ENCODE assay signal across 8 cellular contexts in genomic region chr17:81683584-81684441, GRCh38. TPM values are rescaled to one million over a fixed set of nuclear protein-coding genes. Genes with fewer than 3 reads are reported as not detected.
DNase-seq lines count a peak whose midpoint lies in the region; ATAC-seq, FAIRE-seq and TF ChIP-seq lines count a peak whose summit lies in the region.

Gene ARL16 (minus strand): TSS chr17:81683797. CDS start chr17:81683753, 44 bp downstream.
Gene HGS (plus strand): TSS chr17:81684011. CDS start chr17:81684067, 56 bp downstream.

- no peaks in the 10 kb centered on the region for H3K27me3 ChIP-seq in ascending aorta
- no peaks in the 10 kb centered on the region for H3K27me3 ChIP-seq in right atrium auricular region
- no peaks in the 10 kb centered on the region for H3K27me3 ChIP-seq in psoas muscle (ENCODE audit: insufficient read depth in 3 of 3, low read length in 2 of 3)

- FAIRE-seq in urothelium cell line (lab: Jason Lieb, UNC) = peak; percentile 94

- H3K27ac Mint-ChIP-seq in T-helper 2 cell treated with Interferon-gamma antibody and Interleukin-4, amounts not matched to agents 5 μg/mL and 100 μg/mL, for 36 hours = peak within 1 kb of the TSS; percentile 92

- peak within 1 kb of the TSS; percentile 66 to 84 for H3K4me3 ChIP-seq in ascending aorta
- peak within 1 kb of the TSS; percentile 97 to 98 for H3K4me3 ChIP-seq in right atrium auricular region
- peak within 1 kb of the TSS; percentile 97 for H3K4me3 ChIP-seq in psoas muscle

- H3K4me1 ChIP-seq in ascending aorta = peaks cover 14 to 20% of the 10 kb centered on the region in 2 donors
- peaks cover 0 to 39% of the 10 kb centered on the region in 2 donors for H3K4me1 ChIP-seq in right atrium auricular region
- peaks cover 15% of the 10 kb centered on the region for H3K4me1 ChIP-seq in psoas muscle

- intact Hi-C loops in ascending aorta (cut with DNase I) = loop anchor here (1.0 kb wide), 2 partner anchors 18 to 19 kb away; partner anchors contain the start of genes CCDC137, MRPL12 and OXLD1
- intact Hi-C loops in psoas muscle (cut with DNase I) = loop anchor here in 1 of 2 donors (5.0 kb wide), 1 partner anchor 47 kb away; the partner anchor contains the start of genes NPLOC4 and TSPAN10

- H3K9me3 ChIP-seq in ascending aorta = no peaks in the 10 kb centered on the region
- no peaks in the 10 kb centered on the region for H3K9me3 ChIP-seq in right atrium auricular region
- no peaks in the 10 kb centered on the region for H3K9me3 ChIP-seq in psoas muscle

- peaks cover 28 to 31% of the 10 kb centered on the region in 2 donors for H3K36me3 ChIP-seq in ascending aorta
- H3K36me3 ChIP-seq in right atrium auricular region = peaks cover 35% of the 10 kb centered on the region
- peaks cover 8 to 41% of the 10 kb centered on the region in 2 donors for H3K36me3 ChIP-seq in psoas muscle (ENCODE audit: insufficient read depth in 1 of 2, low read depth in 1 of 2)

- DNase-seq in NCI-H1930 (lab: John Stamatoyannopoulos, UW) (peak; percentile 99 to 100), ascending aorta (ENCODE audit: low spot score in 2 of 2) (peak; percentile 95 to 99), right atrium auricular region (ENCODE audit: low spot score) (peak; percentile 99), psoas muscle (peak; percentile 98 to 99), urothelium cell line (ENCODE audit: low spot score) (peak; percentile 100)
- peak; percentile 98 for DNase-seq in T-helper 2 cell treated with Interferon-gamma antibody and Interleukin-4, amounts not matched to agents 5 μg/mL and 100 μg/mL, for 36 hours (ENCODE audit: low spot score)

- TF ChIP-seq CTCF in ascending aorta (IDR thresholded peaks at IDR 0.05) (no peak), right atrium auricular region (IDR thresholded peaks at IDR 0.05) (no peak), psoas muscle (IDR thresholded peaks at IDR 0.05) (no peak)

- WGBS in psoas muscle, 3 donors = 0 to 1% (median 0%) methylated on average over 67 to 112 of the region's 112 CpGs

- ATAC-seq in GM18502 (IDR thresholded peaks at IDR 0.05; ENCODE audit: poor library complexity, unreplicated experiment) (peak; percentile 90), HG02970 (IDR thresholded peaks at IDR 0.05; ENCODE audit: low FRiP score, unreplicated experiment) (peak; percentile 95), psoas muscle (peak; percentile 98 to 99 (median 98))

- H3K27me3 Mint-ChIP-seq in T-helper 2 cell treated with Interferon-gamma antibody and Interleukin-4, amounts not matched to agents 5 μg/mL and 100 μg/mL, for 36 hours (ENCODE audit: low read depth) = peaks cover 2% of the 10 kb centered on the region

- H3K27ac ChIP-seq in ascending aorta (peak within 1 kb of the TSS; percentile 82 to 89), right atrium auricular region (peak within 1 kb of the TSS; percentile 78 to 79), psoas muscle (peak within 1 kb of the TSS; percentile 84)

- no peaks in the 10 kb centered on the region for H3K9me3 Mint-ChIP-seq in T-helper 2 cell treated with Interferon-gamma antibody and Interleukin-4, amounts not matched to agents 5 μg/mL and 100 μg/mL, for 36 hours

- H3K4me3 Mint-ChIP-seq in T-helper 2 cell treated with Interferon-gamma antibody and Interleukin-4, amounts not matched to agents 5 μg/mL and 100 μg/mL, for 36 hours = peak within 1 kb of the TSS; percentile 92

- H3K4me1 Mint-ChIP-seq in T-helper 2 cell treated with Interferon-gamma antibody and Interleukin-4, amounts not matched to agents 5 μg/mL and 100 μg/mL, for 36 hours (ENCODE audit: low read depth) = peaks cover 17% of the 10 kb centered on the region

- H3K36me3 Mint-ChIP-seq in T-helper 2 cell treated with Interferon-gamma antibody and Interleukin-4, amounts not matched to agents 5 μg/mL and 100 μg/mL, for 36 hours (ENCODE audit: low read depth) = peaks cover 31% of the 10 kb centered on the region

RNA-seq across cellular contexts. Expression of gene ARL16, which starts in this region (rescaled TPM):
- total RNA-seq in ascending aorta (21.0 TPM), right atrium auricular region (10 to 100 TPM; 20.3 to 22.2 TPM), psoas muscle (10 to 100 TPM in 3 of 4 donors, 1 to 10 TPM in 1; 7.8 to 15.6 (median 11.9) TPM)
- 10 to 100 TPM; 23.2 to 29.3 (median 29.1) TPM for polyA plus RNA-seq in psoas muscle

RNA-seq across cellular contexts. Expression of gene HGS, which starts in this region (rescaled TPM):
- 211 TPM for total RNA-seq in ascending aorta
- total RNA-seq in right atrium auricular region = 10 to 100 TPM; 33.7 to 59.5 TPM
- 10 to 100 TPM; 38.6 to 74.5 (median 56.5) TPM for total RNA-seq in psoas muscle
- 100 to 1,000 TPM in 2 of 3 donors, 10 to 100 TPM in 1; 62.3 to 158 (median 139) TPM for polyA plus RNA-seq in psoas muscle

Comparison
In these comparisons a context has a peak if more than half of its experiments do, and no peak if none do; other contexts are left out.
1. Peak in every context shown above with its lines: DNase-seq, ATAC-seq, H3K4me3 ChIP-seq and H3K27ac ChIP-seq.